Comparison of ENCODE assay signal across 1 cellular context in genomic region chr15:41263891-41264351, GRCh38.
A peak's percentile ranks its signal among the peaks of the same experiment; 100 is the strongest.
TF ChIP-seq lines count a peak whose summit lies in the region.

No MANE protein-coding gene starts in this region.

TF ChIP-seq in HepG2, 621 proteins besides CTCF, POLR2A, EP300 and RAD21:
- TF ChIP-seq MAFK (conservative IDR thresholded peaks at IDR 0.05 in 1 of 2, IDR thresholded peaks at IDR 0.05 in 1 of 2; ENCODE audit: low read length in 2 of 2) (peak in 1 of 2 experiments; percentile 46; a peak in 1 of 4 replicates), HDAC6 (IDR thresholded peaks at IDR 0.05; ENCODE audit: low read depth, low read length) (no peak), ZNF570 (CRISPR knock-in tag; IDR thresholded peaks at IDR 0.05; ENCODE audit: borderline replicate concordance) (no peak), CC2D1A (CRISPR knock-in tag; IDR thresholded peaks at IDR 0.05) (no peak), MAFF (IDR thresholded peaks at IDR 0.05; ENCODE audit: low read depth, low read length) (peak; percentile 33; the same call in 1 of the 2 replicates)
